ENCODE assay signal across 8 cellular contexts in genomic region chr17:31582151-31582907, GRCh38.
DNase-seq lines count a peak whose midpoint lies in the region; ATAC-seq and TF ChIP-seq lines count a peak whose summit lies in the region.

No MANE protein-coding gene starts in this region.

- H3K4me1 ChIP-seq in mammary epithelial cell (ENCODE audit: insufficient read depth, low read length): peaks cover 39% of the 10 kb centered on the region
- peaks cover 16 to 18% of the 10 kb centered on the region in 2 donors for H3K4me1 ChIP-seq in mucosa of rectum (ENCODE audit: control insufficient read depth in 2 of 2, insufficient read depth in 2 of 2, low read length in 2 of 2)
- peaks cover 7% of the 10 kb centered on the region for H3K4me1 ChIP-seq in foreskin keratinocyte

- no peaks in the 10 kb centered on the region for H3K27me3 ChIP-seq in mammary epithelial cell (ENCODE audit: insufficient read depth, low read length)
- H3K27me3 ChIP-seq in mucosa of rectum (ENCODE audit: control insufficient read depth in 2 of 2, insufficient read depth in 2 of 2, low read length in 2 of 2): no peaks in the 10 kb centered on the region
- no peaks in the 10 kb centered on the region for H3K27me3 ChIP-seq in foreskin keratinocyte

- H3K4me2 ChIP-seq in mammary epithelial cell (ENCODE audit: insufficient read depth, low read depth, low read length): no peak overlapping the region

- DNase-seq in A172 (ENCODE audit: low spot score): peak; percentile 77
- DNase-seq in mammary epithelial cell: no peak
- DNase-seq in GOT3 (lab: John Stamatoyannopoulos, UW): no peak
- no peak for DNase-seq in foreskin keratinocyte
- no peak for DNase-seq in NCI-H1436 (lab: John Stamatoyannopoulos, UW)

- H2AFZ ChIP-seq in mammary epithelial cell (ENCODE audit: low read depth, low read length): peak overlapping the region; percentile 79

- CTCF ChIA-PET in mammary epithelial cell (lab: Charles Lee; ENCODE audit: low non-redundant PET): no interaction called here

- dilution Hi-C loops in mammary epithelial cell (cut with HindIII; ENCODE audit: low sequenced_read_pairs): loop anchor here (5.0 kb wide), 1 partner anchor 85 kb away; no protein-coding TSS in a partner anchor

- no peaks in the 10 kb centered on the region for H4K20me1 ChIP-seq in mammary epithelial cell (ENCODE audit: insufficient read depth, low read length)

- no peaks in the 10 kb centered on the region for H3K9me3 ChIP-seq in mammary epithelial cell (replicated peaks; ENCODE audit: insufficient read depth, low read length)
- no peaks in the 10 kb centered on the region for H3K9me3 ChIP-seq in mucosa of rectum (ENCODE audit: control insufficient read depth in 2 of 2, low read length in 2 of 2)

- H3K9ac ChIP-seq in mammary epithelial cell (ENCODE audit: insufficient read depth, low read length): no peak overlapping the region
- H3K9ac ChIP-seq in mucosa of rectum (ENCODE audit: low read depth in 1 of 2, low read length in 2 of 2): no peak overlapping the region

- intact Hi-C loops in mammary epithelial cell (cut with micrococcal nuclease): no loop called here

- H3K79me2 ChIP-seq in mammary epithelial cell (ENCODE audit: insufficient read depth, low read length): no peaks in the 10 kb centered on the region

- in situ Hi-C loops in mammary epithelial cell (cut with MboI; ENCODE audit: low sequenced_read_pairs in 2 of 2): no loop called here

- TF ChIP-seq CTCF in mammary epithelial cell (conservative IDR thresholded peaks at IDR 0.05 in 1 of 2, IDR thresholded peaks at IDR 0.05 in 1 of 2; ENCODE audit: extremely low read depth in 1 of 2, insufficient read depth in 1 of 2, low read depth in 1 of 2, low read length in 2 of 2) (no peak), foreskin keratinocyte (conservative IDR thresholded peaks at IDR 0.05) (no peak)

- no TSS peak for BruUV-seq in mammary epithelial cell (replicated peaks; lab: Mats Ljungman, UMichigan)

- H3K36me3 ChIP-seq in mammary epithelial cell (ENCODE audit: insufficient read depth, low read length) (no peaks in the 10 kb centered on the region), mucosa of rectum (ENCODE audit: control insufficient read depth in 2 of 2, insufficient read depth in 2 of 2, low read length in 2 of 2) (no peaks in the 10 kb centered on the region)

- 53% methylated on average over 5 of the region's 8 CpGs for WGBS in mammary epithelial cell (ENCODE audit: low coverage, missing lambda C conversion rate)

- no peak overlapping the region for H3K4me3 ChIP-seq in mammary epithelial cell (replicated peaks in 1 of 3; ENCODE audit: insufficient read depth in 1 of 3, low read depth in 2 of 3, low read length in 3 of 3)
- H3K4me3 ChIP-seq in mucosa of rectum (ENCODE audit: low read length in 2 of 2): no peak overlapping the region

- no peak overlapping the region for H3K27ac ChIP-seq in mammary epithelial cell (ENCODE audit: insufficient read depth, low read depth, low read length)
- peak overlapping the region; percentile 24 to 55 for H3K27ac ChIP-seq in mucosa of rectum (ENCODE audit: low read depth in 2 of 2, low read length in 2 of 2)
- no peak overlapping the region for H3K27ac ChIP-seq in foreskin keratinocyte

- ATAC-seq in HG02678 (IDR thresholded peaks at IDR 0.05; ENCODE audit: unreplicated experiment): peak; percentile 64
- ATAC-seq in foreskin keratinocyte: no peak
- no peak for ATAC-seq in HG03521 (IDR thresholded peaks at IDR 0.05; ENCODE audit: unreplicated experiment)

Comparison
In these comparisons a context has a peak if more than half of its experiments do, and no peak if none do; other contexts are left out.
1. H3K27ac ChIP-seq: peak in mucosa of rectum (2 of 2); none in mammary epithelial cell (single experiment) and foreskin keratinocyte (single experiment).